15 cellular contexts compared by ENCODE assay signal in genomic region chr7:17058568-17058967, GRCh38.
DNase-seq lines count a peak whose midpoint lies in the region; ATAC-seq, FAIRE-seq and TF ChIP-seq lines count a peak whose summit lies in the region.
"Had no signal": no experiment of that assay in that cellular context is flagged by ENCODE, and none has a peak within 500 bp of the region (broad histone marks: within the 10 kb centered on the region; RNA-seq: fewer than 3 reads in every experiment).

No MANE protein-coding gene starts in this region.

- H3K4me1 ChIP-seq in SJSA1 (replicated peaks) = peaks cover 29% of the 10 kb centered on the region
- H3K4me1 ChIP-seq in left lung = peaks cover 8 to 26% of the 10 kb centered on the region in 2 donors
- H3K4me1 ChIP-seq: parathyroid adenoma had no signal

- H3K9me3 ChIP-seq in SJSA1 (replicated peaks) = peaks cover 3% of the 10 kb centered on the region; the same call in 1 of the 2 replicates
- no peaks in the 10 kb centered on the region for H3K9me3 ChIP-seq in left lung

- no peaks in the 10 kb centered on the region; the same call in 1 of the 2 replicates for H3K27me3 ChIP-seq in SJSA1 (replicated peaks)
- H3K27me3 ChIP-seq in left lung = no peaks in the 10 kb centered on the region

- intact Hi-C loops in left lung (cut with DNase I) = no loop called here

- no peak overlapping the region for H3K4me3 Mint-ChIP-seq in HFFc6
- H3K4me3 Mint-ChIP-seq: central memory CD8-positive, alpha-beta T cell; T-helper 2 cell treated with Interferon-gamma antibody and Interleukin-4, amounts not matched to agents 5 μg/mL and 100 μg/mL, for 36 hours had no signal

- DNase-seq in EH (ENCODE audit: low read depth) (peak; percentile 60), HFFc6 (peak; percentile 20), SJSA1 (ENCODE audit: low read depth in 1 of 2, low spot score in 2 of 2) (peak in 1 of 2 experiments; percentile 63), left lung (no peak), GM19239 (ENCODE audit: insufficient read length, low spot score) (no peak), NCI-H1105 treated with DMSO at 0.1 percent for 48 hours (lab: John Stamatoyannopoulos, UW) (no peak), anterior cingulate cortex (lab: John Stamatoyannopoulos, UW) (no peak)
- DNase-seq: activated T-cell treated with anti-CD3 and anti-CD28 coated beads, Interleukin-2, amount 50 U/mL, for 48 hours; foreskin melanocyte; NCI-H1930 had no signal

- no peak for TF ChIP-seq CTCF in HFFc6 (IDR thresholded peaks at IDR 0.05)
- no peak for TF ChIP-seq CTCF in left lung (IDR thresholded peaks at IDR 0.05)

- no peak for FAIRE-seq in GM19239 (lab: Jason Lieb, UNC)

- no peaks in the 10 kb centered on the region for H3K27me3 Mint-ChIP-seq in HFFc6 (ENCODE audit: insufficient read depth)
- H3K27me3 Mint-ChIP-seq: central memory CD8-positive, alpha-beta T cell had no signal

- peak; percentile 24 for ATAC-seq in left lung
- ATAC-seq in GM18870 (IDR thresholded peaks at IDR 0.05; ENCODE audit: unreplicated experiment) = no peak
- ATAC-seq: left lobe of liver had no signal

- H3K4me3 ChIP-seq in SJSA1 (no peak overlapping the region), left lung (no peak overlapping the region)

- H3K36me3 ChIP-seq in SJSA1 = no peaks in the 10 kb centered on the region
- H3K36me3 ChIP-seq in left lung = no peaks in the 10 kb centered on the region

- peaks cover 74% of the 10 kb centered on the region for H3K4me1 Mint-ChIP-seq in HFFc6 (ENCODE audit: low read depth)
- H3K4me1 Mint-ChIP-seq: central memory CD8-positive, alpha-beta T cell had no signal

- H3K27ac ChIP-seq in SJSA1 = peak overlapping the region; percentile 72
- peak overlapping the region in 1 of 2 donors; percentile 39 for H3K27ac ChIP-seq in left lung
- H3K27ac ChIP-seq: parathyroid adenoma had no signal

- H3K27ac Mint-ChIP-seq in HFFc6 = peak overlapping the region; percentile 56; the same call in 1 of the 2 replicates
- H3K27ac Mint-ChIP-seq: T-helper 2 cell treated with Interferon-gamma antibody and Interleukin-4, amounts not matched to agents 5 μg/mL and 100 μg/mL, for 36 hours had no signal

- H3K36me3 Mint-ChIP-seq in HFFc6 (ENCODE audit: low read depth) = peaks cover 5% of the 10 kb centered on the region; the same call in 1 of the 2 replicates

- H3K9me3 Mint-ChIP-seq in HFFc6 = no peaks in the 10 kb centered on the region
- H3K9me3 Mint-ChIP-seq: central memory CD8-positive, alpha-beta T cell had no signal

Comparison
In these comparisons a context has a peak if more than half of its experiments do, and no peak if none do; other contexts are left out.
1. DNase-seq: peak in EH (single experiment) and HFFc6 (single experiment); none in left lung (0 of 2), GM19239 (single experiment), NCI-H1105 treated with DMSO at 0.1 percent for 48 hours (single experiment) and anterior cingulate cortex (0 of 58).